Comparison of ENCODE assay signal across 19 cellular contexts in the genomic region with DNA sequence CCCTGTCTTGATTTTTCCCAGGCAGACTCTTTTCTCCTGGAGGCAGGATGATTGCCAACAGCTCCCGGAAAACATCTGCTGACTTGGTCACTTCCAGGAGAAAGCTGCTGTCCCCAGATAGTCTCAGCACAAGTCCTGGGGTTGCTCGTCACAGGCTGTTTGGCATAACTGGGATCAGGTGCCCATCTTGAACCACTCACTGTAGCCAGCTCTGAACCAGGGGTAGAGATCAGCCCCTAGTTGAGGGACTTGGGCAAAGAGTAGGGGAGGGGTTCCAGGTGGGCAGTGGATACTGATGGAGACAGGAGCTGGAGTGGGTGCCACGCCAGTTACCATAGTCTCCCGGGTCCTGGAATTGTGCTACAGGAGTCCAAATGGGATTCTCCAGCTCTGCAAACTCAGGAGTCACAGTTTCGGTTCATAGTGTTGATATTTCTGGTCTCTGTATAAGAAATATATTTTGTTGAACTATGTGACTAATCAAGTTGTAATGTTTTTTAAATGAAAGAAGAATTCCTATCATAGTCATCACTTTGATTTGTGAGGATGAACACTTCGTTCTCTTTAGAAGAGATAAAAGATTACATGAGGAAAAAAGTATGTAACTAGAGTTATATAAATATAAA.
"Had no signal": no experiment of that assay in that cellular context is flagged by ENCODE, and none has a peak within 500 bp of the region (broad histone marks: within the 10 kb centered on the region; RNA-seq: fewer than 3 reads in every experiment).

No MANE protein-coding gene starts in this region.

- H3K4me3 ChIP-seq: adrenal gland, colonic mucosa, esophagus muscularis mucosa, left ventricle myocardium inferior, sigmoid colon, thoracic aorta, upper lobe of left lung had no signal

- DNase-seq: activated CD4-positive, alpha-beta T cell treated with anti-CD3 and anti-CD28 coated beads for 1 hour; activated CD4-positive, alpha-beta T cell treated with anti-CD3 and anti-CD28 coated beads, Interleukin-2, amount 50 U/mL, for 1 hour; activated CD8-positive, alpha-beta T cell treated with anti-CD3 and anti-CD28 coated beads, Interleukin-2, amount 10 ng/mL, durations not matched to agents 7 days and 5 days; activated naive CD4-positive, alpha-beta T cell; adrenal gland; colonic mucosa; immature natural killer cell; left ventricle myocardium inferior; mammary epithelial cell; posterior cingulate gyrus; retina; sigmoid colon; stimulated activated CD4-positive, alpha-beta T cell treated with anti-CD3 and anti-CD28 coated beads, Interleukin-4, amount 100 ng/mL, for 24 hours; stimulated activated naive CD4-positive, alpha-beta T cell treated with Interleukin-2 at 50 U/mL for 16 hours; upper lobe of left lung had no signal

- H3K27me3 ChIP-seq: adrenal gland, colonic mucosa, esophagus muscularis mucosa, foreskin keratinocyte, neutrophil, sigmoid colon, upper lobe of left lung had no signal

- H3K4me1 ChIP-seq: adrenal gland, colonic mucosa, esophagus muscularis mucosa, foreskin keratinocyte, left ventricle myocardium inferior, sigmoid colon, upper lobe of left lung had no signal

- H3K27ac ChIP-seq: adrenal gland, colonic mucosa, esophagus muscularis mucosa, foreskin keratinocyte, left ventricle myocardium inferior, neutrophil, sigmoid colon, thoracic aorta, upper lobe of left lung had no signal

- H3K9me3 ChIP-seq: adrenal gland, colonic mucosa, esophagus muscularis mucosa, left ventricle myocardium inferior, neutrophil, sigmoid colon, thoracic aorta, upper lobe of left lung had no signal

- H3K36me3 ChIP-seq: adrenal gland, colonic mucosa, esophagus muscularis mucosa, left ventricle myocardium inferior, neutrophil, sigmoid colon, thoracic aorta, upper lobe of left lung had no signal
